ENCODE assay signal across 13 cellular contexts in the genomic region with DNA sequence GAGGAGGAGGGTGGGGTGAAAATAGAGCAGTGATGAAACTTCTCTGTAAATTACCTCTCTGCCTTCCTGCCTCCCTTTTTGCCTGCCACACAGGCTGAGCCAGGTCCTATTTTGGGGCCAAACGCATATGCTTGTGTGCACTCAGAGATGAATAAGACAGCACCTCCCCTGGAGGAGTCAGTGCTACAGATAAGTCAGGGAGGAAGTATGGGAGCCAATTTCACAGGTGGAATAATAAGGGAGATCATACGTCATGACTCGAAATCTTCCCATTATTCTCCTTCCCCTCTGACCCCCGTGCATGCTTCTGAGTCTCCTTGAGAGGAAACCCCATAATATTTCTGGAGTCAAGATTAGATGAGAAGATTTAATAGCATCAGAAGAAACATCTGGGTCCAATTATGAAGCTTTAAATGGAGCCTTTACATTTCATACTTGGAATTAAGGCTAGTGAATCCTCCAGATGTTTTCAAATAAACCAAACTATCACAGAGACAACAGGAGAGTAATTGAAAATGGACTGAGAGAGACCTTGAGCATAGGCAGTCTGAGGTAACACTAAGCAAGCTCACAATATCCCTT.
"Had no signal": no experiment of that assay in that cellular context is flagged by ENCODE, and none has a peak within 500 bp of the region (broad histone marks: within the 10 kb centered on the region; RNA-seq: fewer than 3 reads in every experiment).

No MANE protein-coding gene starts in this region.

- H3K27me3 ChIP-seq: spleen, thyroid gland had no signal

- H3K36me3 ChIP-seq: esophagus muscularis mucosa, gastroesophageal sphincter, heart right ventricle, spleen, thyroid gland, WERI-Rb-1 had no signal

- H3K4me3 ChIP-seq: esophagus muscularis mucosa, gastroesophageal sphincter, heart right ventricle, spleen, thyroid gland had no signal

- H3K27ac ChIP-seq: esophagus muscularis mucosa, gastroesophageal sphincter, heart right ventricle, spleen, thyroid gland, WERI-Rb-1 had no signal

- H3K9me3 ChIP-seq: thyroid gland had no signal

- H3K4me1 ChIP-seq: esophagus muscularis mucosa, gastroesophageal sphincter, heart right ventricle, thyroid gland had no signal

- ATAC-seq: gastroesophageal sphincter; heart right ventricle; stimulated activated memory B cell treated with anti-CD40 and anti-IgM and Interleukin-4, amounts not matched to agents 10 μg/mL and 1 μg/mL and 100 μg/mL, for 72 hours; T-helper 17 cell had no signal

- DNase-seq: activated CD4-positive, alpha-beta T cell treated with anti-CD3 and anti-CD28 coated beads for 1 hour; activated gamma-delta T cell treated with Interleukin-2 at 50 U/mL for 16 hours; effector CD4-positive, alpha-beta T cell; heart right ventricle; naive B cell; retina; spleen; T-helper 17 cell; thyroid gland; WERI-Rb-1 had no signal
